ENCODE assay signal across 19 cellular contexts in the genomic region with DNA sequence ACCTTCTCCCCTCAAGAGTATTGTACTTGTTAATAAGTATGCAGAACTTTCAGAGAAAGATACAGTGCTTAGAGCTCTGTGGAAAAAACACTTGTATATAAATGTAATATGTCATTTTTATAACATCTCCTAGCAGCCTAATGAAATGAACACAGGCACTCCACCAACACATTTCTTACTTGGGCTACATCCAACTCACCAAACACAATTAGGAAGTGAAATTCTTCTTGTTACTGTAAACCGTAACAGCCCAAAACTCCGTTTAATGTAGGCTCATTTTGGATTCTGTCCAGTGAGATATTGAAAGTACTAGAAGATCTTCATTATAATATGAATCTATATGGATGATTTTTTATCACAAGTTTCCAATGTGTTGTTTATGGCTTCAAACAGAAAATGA.
A peak's percentile ranks its signal among the peaks of the same experiment; 100 is the strongest.
DNase-seq lines count a peak whose midpoint lies in the region; ATAC-seq and TF ChIP-seq lines count a peak whose summit lies in the region.
"Had no signal": no experiment of that assay in that cellular context is flagged by ENCODE, and none has a peak within 500 bp of the region (broad histone marks: within the 10 kb centered on the region; RNA-seq: fewer than 3 reads in every experiment).

No MANE protein-coding gene starts in this region.

- peaks cover 2 to 4% of the 10 kb centered on the region in 2 donors for H3K9me3 Mint-ChIP-seq in natural killer cell
- H3K9me3 Mint-ChIP-seq: activated T-cell treated with anti-CD3 and anti-CD28 coated beads, Interleukin-2, amount 50 U/mL, for 72 hours had no signal

- no peak overlapping the region for H3K4me2 ChIP-seq in DND-41 (ENCODE audit: insufficient read depth, low read length)
- H3K4me2 ChIP-seq: BLaER1, KMS-11 had no signal

- H3K9me3 ChIP-seq in DND-41 (ENCODE audit: insufficient read depth, low read length, severe bottlenecking) (no peaks in the 10 kb centered on the region), MG63 (no peaks in the 10 kb centered on the region)
- H3K9me3 ChIP-seq: BLaER1, prostate gland, tibial nerve had no signal

- no peak for DNase-seq in DND-41
- DNase-seq in NOMO-1 treated with dmso at 0.1 percent for 144 hours (lab: John Stamatoyannopoulos, UW; ENCODE audit: unreplicated experiment), result peak; percentile 27
- DNase-seq in inferior parietal cortex (ENCODE audit: extremely low spot score), result peak; percentile 15
- no peak for DNase-seq in lower leg skin (ENCODE audit: low spot score in 2 of 2)
- DNase-seq in natural killer cell, result no peak
- DNase-seq in MG63, result no peak
- no peak for DNase-seq in stimulated activated CD4-positive, alpha-beta T cell treated with anti-CD3 and anti-CD28 coated beads, Interleukin-12 subunit alpha, Interleukin-12 subunit beta, amount 100 ng/mL, for 4 hours
- DNase-seq: activated CD4-positive, alpha-beta T cell treated with anti-CD3 and anti-CD28 coated beads, Interleukin-2, amount 50 U/mL, for 4 hours; activated T-cell treated with anti-CD3 and anti-CD28 coated beads, Interleukin-2, amount 50 U/mL, for 72 hours; NCI-H187; NCI-H524; SHP77; stimulated activated CD4-positive, alpha-beta T cell treated with anti-CD3 and anti-CD28 coated beads, Interleukin-1b, Interleukin-23, amount 100 ng/mL, for 48 hours; T-helper 9 cell had no signal

- H3K27me3 ChIP-seq in DND-41 (ENCODE audit: insufficient read depth, low read length, poor library complexity), result no peaks in the 10 kb centered on the region
- no peaks in the 10 kb centered on the region for H3K27me3 ChIP-seq in MG63
- H3K27me3 ChIP-seq: BLaER1, tibial nerve had no signal

- no peak for ATAC-seq in DND-41 (ENCODE audit: insufficient read depth, low read depth)
- peak; percentile 59 for ATAC-seq in GM21390 (IDR thresholded peaks at IDR 0.05; ENCODE audit: unreplicated experiment)
- ATAC-seq in natural killer cell, result no peak
- ATAC-seq: activated T-cell treated with anti-CD3 and anti-CD28 coated beads, Interleukin-2, amount 50 U/mL, for 72 hours had no signal

- H2AFZ ChIP-seq in DND-41 (ENCODE audit: low read depth, low read length), result 0 out of 2 replicates have a peak overlapping the region, but pooled peaks have one; percentile 52

- H3K4me3 Mint-ChIP-seq in natural killer cell, result no peak overlapping the region
- H3K4me3 Mint-ChIP-seq: activated T-cell treated with anti-CD3 and anti-CD28 coated beads, Interleukin-2, amount 50 U/mL, for 72 hours had no signal

- H3K4me3 ChIP-seq in DND-41 (ENCODE audit: low read depth in 1 of 2, low read length in 2 of 2), result no peak overlapping the region
- H3K4me3 ChIP-seq in lower leg skin (ENCODE audit: low read depth, poor library complexity, severe bottlenecking), result no peak overlapping the region
- no peak overlapping the region for H3K4me3 ChIP-seq in MG63
- H3K4me3 ChIP-seq: BLaER1, prostate gland had no signal

- TF ChIP-seq CTCF in DND-41 (IDR thresholded peaks at IDR 0.05; ENCODE audit: borderline replicate concordance, extremely low read depth, low read length, poor library complexity, severe bottlenecking), result no peak
- TF ChIP-seq CTCF in lower leg skin (IDR thresholded peaks at IDR 0.05), result no peak
- TF ChIP-seq CTCF in natural killer cell (IDR thresholded peaks at IDR 0.05), result no peak

- no peaks in the 10 kb centered on the region for H3K4me1 ChIP-seq in DND-41 (ENCODE audit: insufficient read depth, low read length)
- H3K4me1 ChIP-seq: prostate gland had no signal

- H4K20me1 ChIP-seq in DND-41 (ENCODE audit: insufficient read depth, low read length), result no peaks in the 10 kb centered on the region
- H4K20me1 ChIP-seq: BLaER1 had no signal

- H3K27ac Mint-ChIP-seq in natural killer cell, result no peak overlapping the region

- no peak overlapping the region for H3K27ac ChIP-seq in DND-41 (ENCODE audit: low read length)
- H3K27ac ChIP-seq: BLaER1, KMS-11, prostate gland, tibial nerve had no signal

- TF ChIP-seq POLR2A in lower leg skin (IDR thresholded peaks at IDR 0.05), result no peak

- H3K36me3 ChIP-seq in DND-41 (ENCODE audit: insufficient read depth, low read length) (no peaks in the 10 kb centered on the region), MG63 (no peaks in the 10 kb centered on the region)
- H3K36me3 ChIP-seq: BLaER1, prostate gland, tibial nerve had no signal

- intact Hi-C loops in lower leg skin (cut with DNase I; ENCODE audit: low total_unique reads) (no loop called here), natural killer cell (cut with micrococcal nuclease) (no loop called here)

- no peaks in the 10 kb centered on the region for H3K36me3 Mint-ChIP-seq in natural killer cell

- no peak overlapping the region for H3K9ac ChIP-seq in DND-41 (ENCODE audit: low read depth, low read length)
- H3K9ac ChIP-seq: BLaER1, KMS-11 had no signal

- H3K27me3 Mint-ChIP-seq in natural killer cell (ENCODE audit: low read depth in 2 of 2), result no peaks in the 10 kb centered on the region

- H3K79me2 ChIP-seq in DND-41 (ENCODE audit: insufficient read depth, low read length), result no peaks in the 10 kb centered on the region

- WGBS in lower leg skin, 2 donors, result 4 to 5% methylated on average over 2 of the region's 2 CpGs

- H3K4me1 Mint-ChIP-seq in natural killer cell, result peaks cover 4 to 6% of the 10 kb centered on the region in 2 donors

Comparison
In these comparisons a context has a peak if more than half of its experiments do, and no peak if none do; other contexts are left out.
1. DNase-seq: peak in NOMO-1 treated with dmso at 0.1 percent for 144 hours (single experiment) and inferior parietal cortex (single experiment); none in DND-41 (single experiment), lower leg skin (0 of 2), natural killer cell (single experiment), MG63 (single experiment) and stimulated activated CD4-positive, alpha-beta T cell treated with anti-CD3 and anti-CD28 coated beads, Interleukin-12 subunit alpha, Interleukin-12 subunit beta, amount 100 ng/mL, for 4 hours (single experiment).